In genomic region chr12:34286934-34287333, GRCh38 we compare ENCODE assay signal across 21 cellular contexts.
"Had no signal": no experiment of that assay in that cellular context is flagged by ENCODE, and none has a peak within 500 bp of the region (broad histone marks: within the 10 kb centered on the region; RNA-seq: fewer than 3 reads in every experiment).

No MANE protein-coding gene starts in this region.

- H3K27ac ChIP-seq: colonic mucosa, heart left ventricle, left ventricle myocardium inferior, ovary had no signal

- H3K36me3 ChIP-seq: colonic mucosa, heart left ventricle, left ventricle myocardium inferior, ovary had no signal

- ATAC-seq: esophagus mucosa; heart left ventricle; naive thymus-derived CD4-positive, alpha-beta T cell; right cardiac atrium had no signal

- H3K9me3 ChIP-seq: colonic mucosa had no signal

- H3K4me1 Mint-ChIP-seq: neural crest cell had no signal

- H3K4me3 ChIP-seq: colonic mucosa, heart left ventricle, left ventricle myocardium inferior, lung, ovary, smooth muscle cell had no signal

- H3K4me1 ChIP-seq: colonic mucosa, heart left ventricle, left ventricle myocardium inferior had no signal

- H3K4me3 Mint-ChIP-seq: naive thymus-derived CD4-positive, alpha-beta T cell; neural crest cell had no signal

- H3K9me3 Mint-ChIP-seq: neural crest cell had no signal

- H3K27me3 Mint-ChIP-seq: progenitor cell of endocrine pancreas had no signal

- DNase-seq: cerebellar nuclear complex; colonic mucosa; effector CD8-positive, alpha-beta T cell; hypothalamus; mesenchymal stem cell; naive thymus-derived CD4-positive, alpha-beta T cell; right cardiac atrium; stimulated activated CD4-positive, alpha-beta T cell treated with anti-CD3 and anti-CD28 coated beads, Interleukin-2, amount 100 ng/mL, for 48 hours; stimulated activated naive CD4-positive, alpha-beta T cell treated with Interleukin-2 at 50 U/mL for 16 hours; trophoblast cell had no signal

- H3K27ac Mint-ChIP-seq: naive thymus-derived CD4-positive, alpha-beta T cell; progenitor cell of endocrine pancreas had no signal

- FAIRE-seq: endometrium, frontal cortex, islet of Langerhans had no signal
